In genomic region chr17:50101346-50102163, GRCh38 we compare ENCODE assay signal across 10 cellular contexts. TPM values are rescaled to one million over a fixed set of nuclear protein-coding genes. Genes with fewer than 3 reads are reported as not detected.
DNase-seq lines count a peak whose midpoint lies in the region; ATAC-seq and TF ChIP-seq lines count a peak whose summit lies in the region.
"Had no signal": no experiment of that assay in that cellular context is flagged by ENCODE, and none has a peak within 500 bp of the region (broad histone marks: within the 10 kb centered on the region; RNA-seq: fewer than 3 reads in every experiment).

No MANE protein-coding gene starts in this region.

- H3K36me3 ChIP-seq in H7 (replicated peaks; ENCODE audit: control insufficient read depth, insufficient read depth, low read length) (no peaks in the 10 kb centered on the region), adrenal gland (replicated peaks in 1 of 2) (peaks cover 0 to 38% of the 10 kb centered on the region in 2 donors), iPS-18a (ENCODE audit: control insufficient read depth, low read depth, low read length) (no peaks in the 10 kb centered on the region), breast epithelium (no peaks in the 10 kb centered on the region)
- H3K36me3 ChIP-seq: neutrophil had no signal

- no peak overlapping the region for H3K9ac ChIP-seq in iPS-18a (ENCODE audit: low read length)

- H3K27ac ChIP-seq in adrenal gland (peak overlapping the region; percentile 60 to 90 (median 81)), iPS-18a (ENCODE audit: low read length) (no peak overlapping the region), breast epithelium (peak overlapping the region in 1 of 2 donors; percentile 59)
- H3K27ac ChIP-seq: neutrophil had no signal

- H3K4me3 Mint-ChIP-seq in activated CD4-positive, alpha-beta T cell treated with anti-CD3 and anti-CD28 coated beads, Interleukin-2, amount 10 ng/mL, durations not matched to agents 7 days and 5 days = no peak overlapping the region

- H3K9me3 ChIP-seq in adrenal gland (replicated peaks in 1 of 3) = no peaks in the 10 kb centered on the region
- no peaks in the 10 kb centered on the region for H3K9me3 ChIP-seq in iPS-18a (ENCODE audit: control insufficient read depth, low read depth, low read length)
- no peaks in the 10 kb centered on the region for H3K9me3 ChIP-seq in breast epithelium
- H3K9me3 ChIP-seq: neutrophil had no signal

- H3K4me1 ChIP-seq in adrenal gland (replicated peaks in 1 of 2) (peaks cover 30 to 39% of the 10 kb centered on the region in 2 donors), iPS-18a (ENCODE audit: control insufficient read depth, low read depth, low read length) (peaks cover 14% of the 10 kb centered on the region), breast epithelium (peaks cover 0 to 2% of the 10 kb centered on the region in 2 donors)

- CTCF ChIA-PET in activated CD4-positive, alpha-beta T cell treated with anti-CD3 and anti-CD28 coated beads, Interleukin-2, amount 10 ng/mL, durations not matched to agents 7 days and 5 days (lab: Charles Lee) = interaction anchor here (1.3 to 1.7 kb wide), 2 partner anchors 12 to 14 kb away, joined by 3 to 4 read pairs; no protein-coding TSS in a partner anchor

- H3K27me3 Mint-ChIP-seq in activated CD4-positive, alpha-beta T cell treated with anti-CD3 and anti-CD28 coated beads, Interleukin-2, amount 10 ng/mL, durations not matched to agents 7 days and 5 days = no peaks in the 10 kb centered on the region

- no peaks in the 10 kb centered on the region for H3K36me3 Mint-ChIP-seq in activated CD4-positive, alpha-beta T cell treated with anti-CD3 and anti-CD28 coated beads, Interleukin-2, amount 10 ng/mL, durations not matched to agents 7 days and 5 days (ENCODE audit: low read depth)

- intact Hi-C loops in adrenal gland (cut with DNase I) = no loop called here
- intact Hi-C loops in sciatic nerve (cut with DNase I) = no loop called here
- intact Hi-C loops in breast epithelium (cut with DNase I; ENCODE audit: low total_unique reads) = no loop called here

- DNase-seq in H7 (peak; percentile 87), adrenal gland (peak in 5 of 7 donors; percentile 52 to 68 (median 61)), sciatic nerve (ENCODE audit: low spot score) (peak; percentile 61), AML-193 (lab: John Stamatoyannopoulos, UW) (no peak), breast epithelium (ENCODE audit: low spot score in 2 of 2) (no peak)
- DNase-seq in activated CD4-positive, alpha-beta T cell treated with anti-CD3 and anti-CD28 coated beads, Interleukin-2, amount 10 ng/mL, durations not matched to agents 7 days and 5 days = no peak
- DNase-seq: Kasumi-1 had no signal

- H3K9me3 Mint-ChIP-seq in activated CD4-positive, alpha-beta T cell treated with anti-CD3 and anti-CD28 coated beads, Interleukin-2, amount 10 ng/mL, durations not matched to agents 7 days and 5 days = no peaks in the 10 kb centered on the region

- H3K4me1 Mint-ChIP-seq in activated CD4-positive, alpha-beta T cell treated with anti-CD3 and anti-CD28 coated beads, Interleukin-2, amount 10 ng/mL, durations not matched to agents 7 days and 5 days = peaks cover 3% of the 10 kb centered on the region

- WGBS in adrenal gland, 4 donors = 44 to 53% (median 48%) methylated on average over 13 to 17 of the region's 17 CpGs

- POLR2A ChIA-PET in activated CD4-positive, alpha-beta T cell treated with anti-CD3 and anti-CD28 coated beads, Interleukin-2, amount 10 ng/mL, durations not matched to agents 7 days and 5 days (lab: Charles Lee) = no interaction called here

- no peaks in the 10 kb centered on the region for H3K27me3 ChIP-seq in H7 (ENCODE audit: control insufficient read depth, insufficient read depth, low read length)
- no peaks in the 10 kb centered on the region for H3K27me3 ChIP-seq in adrenal gland
- H3K27me3 ChIP-seq in iPS-18a (ENCODE audit: control insufficient read depth, insufficient read depth, low read length) = no peaks in the 10 kb centered on the region
- no peaks in the 10 kb centered on the region for H3K27me3 ChIP-seq in breast epithelium
- H3K27me3 ChIP-seq: neutrophil had no signal

- TF ChIP-seq CTCF in adrenal gland (IDR thresholded peaks at IDR 0.05) (peak in 3 of 6 experiments; percentile 26 to 38 (median 33)), breast epithelium (IDR thresholded peaks at IDR 0.05) (no peak)

- TF ChIP-seq POLR2A in adrenal gland (IDR thresholded peaks at IDR 0.05) (no peak), breast epithelium (IDR thresholded peaks at IDR 0.05) (no peak)

- peak overlapping the region; percentile 16; the same call in 1 of the 2 replicates for H3K4me3 ChIP-seq in H7 (ENCODE audit: insufficient read depth, low read depth, low read length)
- no peak overlapping the region for H3K4me3 ChIP-seq in adrenal gland
- peak overlapping the region; percentile 11 for H3K4me3 ChIP-seq in iPS-18a (ENCODE audit: low read length)
- peak overlapping the region in 1 of 3 donors; percentile 9 for H3K4me3 ChIP-seq in breast epithelium

- no peak overlapping the region for H3K27ac Mint-ChIP-seq in activated CD4-positive, alpha-beta T cell treated with anti-CD3 and anti-CD28 coated beads, Interleukin-2, amount 10 ng/mL, durations not matched to agents 7 days and 5 days

- ATAC-seq in sciatic nerve (peak; percentile 78), HG02852 (IDR thresholded peaks at IDR 0.05; ENCODE audit: unreplicated experiment) (no peak)

RNA-seq across cellular contexts. Expression of gene PDK2, which starts 6.4 kb away (rescaled TPM):
- 13.5 and 14.2 TPM in 2 replicates for total RNA-seq in H7 (2014; rRNA removed; shearing (Covaris generic))
- total RNA-seq in adrenal gland (100 to 1,000 TPM in 7 of 8 donors, 10 to 100 TPM in 1; 98.9 to 225 (median 137) TPM), sciatic nerve (48.6 TPM), breast epithelium (10 to 100 TPM; 28.2 to 53.4 (median 30.5) TPM)
- 100 to 1,000 TPM in 1 of 3 donors, 10 to 100 TPM in 2; 48.5 to 110 (median 59.7) TPM for polyA plus RNA-seq in adrenal gland
- 10 to 100 TPM; 29.4 to 31.3 TPM for total RNA-seq in activated CD4-positive, alpha-beta T cell treated with anti-CD3 and anti-CD28 coated beads, Interleukin-2, amount 10 ng/mL, durations not matched to agents 7 days and 5 days

RNA-seq across cellular contexts. Expression of gene SAMD14, which starts 28.4 kb away (rescaled TPM):
- total RNA-seq in H7 (2014; rRNA removed; shearing (Covaris generic)) = 7.8 and 8.2 TPM in 2 replicates
- total RNA-seq in adrenal gland = 10 to 100 TPM in 1 of 8 donors, 1 to 10 TPM in 7; 1.3 to 12.6 (median 4.0) TPM
- polyA plus RNA-seq in adrenal gland = 10 to 100 TPM in 1 of 3 donors, 1 to 10 TPM in 2; 1.1 to 11.0 (median 3.0) TPM
- 2.5 TPM for total RNA-seq in sciatic nerve
- under 1 TPM; 0.07 to 0.23 TPM for total RNA-seq in activated CD4-positive, alpha-beta T cell treated with anti-CD3 and anti-CD28 coated beads, Interleukin-2, amount 10 ng/mL, durations not matched to agents 7 days and 5 days
- total RNA-seq in breast epithelium = under 1 TPM in 2 of 3 donors, not detected in 1; 0.16 to 0.98 TPM

RNA-seq across cellular contexts. Expression of gene ITGA3, which starts 45.6 kb away (rescaled TPM):
- total RNA-seq in H7 (2014; rRNA removed; shearing (Covaris generic)) = 20.0 and 24.0 TPM in 2 replicates
- 100 to 1,000 TPM in 7 of 8 donors, 10 to 100 TPM in 1; 31.4 to 206 (median 134) TPM for total RNA-seq in adrenal gland
- 100 to 1,000 TPM in 2 of 3 donors, 10 to 100 TPM in 1; 20.9 to 164 (median 116) TPM for polyA plus RNA-seq in adrenal gland
- total RNA-seq in sciatic nerve = 70.1 TPM
- total RNA-seq in activated CD4-positive, alpha-beta T cell treated with anti-CD3 and anti-CD28 coated beads, Interleukin-2, amount 10 ng/mL, durations not matched to agents 7 days and 5 days = 1 to 10 TPM; 5.8 to 7.9 TPM
- total RNA-seq in breast epithelium = 10 to 100 TPM; 10.6 to 67.6 (median 48.5) TPM

RNA-seq across cellular contexts. Expression of gene PPP1R9B, which starts 48.9 kb away (rescaled TPM):
- 15.0 and 21.1 TPM in 2 replicates for total RNA-seq in H7 (2014; rRNA removed; shearing (Covaris generic))
- total RNA-seq in adrenal gland (10 to 100 TPM; 43.9 to 87.0 (median 62.0) TPM), sciatic nerve (58.8 TPM), breast epithelium (10 to 100 TPM; 21.8 to 24.9 (median 22.7) TPM)
- polyA plus RNA-seq in adrenal gland = 100 to 1,000 TPM in 1 of 3 donors, 10 to 100 TPM in 2; 21.8 to 128 (median 27.2) TPM
- total RNA-seq in activated CD4-positive, alpha-beta T cell treated with anti-CD3 and anti-CD28 coated beads, Interleukin-2, amount 10 ng/mL, durations not matched to agents 7 days and 5 days = 100 to 1,000 TPM; 110 to 117 TPM

Comparison
In these comparisons a context has a peak if more than half of its experiments do, and no peak if none do; other contexts are left out.
1. DNase-seq: peak in H7 (single experiment), adrenal gland (5 of 7) and sciatic nerve (single experiment); none in AML-193 (0 of 2), activated CD4-positive, alpha-beta T cell treated with anti-CD3 and anti-CD28 coated beads, Interleukin-2, amount 10 ng/mL, durations not matched to agents 7 days and 5 days (single experiment) and breast epithelium (0 of 2).
2. H3K4me3 ChIP-seq: peak in H7 (single experiment) and iPS-18a (single experiment); none in adrenal gland (0 of 4).